Comparison of ENCODE assay signal across 19 cellular contexts in the genomic region with DNA sequence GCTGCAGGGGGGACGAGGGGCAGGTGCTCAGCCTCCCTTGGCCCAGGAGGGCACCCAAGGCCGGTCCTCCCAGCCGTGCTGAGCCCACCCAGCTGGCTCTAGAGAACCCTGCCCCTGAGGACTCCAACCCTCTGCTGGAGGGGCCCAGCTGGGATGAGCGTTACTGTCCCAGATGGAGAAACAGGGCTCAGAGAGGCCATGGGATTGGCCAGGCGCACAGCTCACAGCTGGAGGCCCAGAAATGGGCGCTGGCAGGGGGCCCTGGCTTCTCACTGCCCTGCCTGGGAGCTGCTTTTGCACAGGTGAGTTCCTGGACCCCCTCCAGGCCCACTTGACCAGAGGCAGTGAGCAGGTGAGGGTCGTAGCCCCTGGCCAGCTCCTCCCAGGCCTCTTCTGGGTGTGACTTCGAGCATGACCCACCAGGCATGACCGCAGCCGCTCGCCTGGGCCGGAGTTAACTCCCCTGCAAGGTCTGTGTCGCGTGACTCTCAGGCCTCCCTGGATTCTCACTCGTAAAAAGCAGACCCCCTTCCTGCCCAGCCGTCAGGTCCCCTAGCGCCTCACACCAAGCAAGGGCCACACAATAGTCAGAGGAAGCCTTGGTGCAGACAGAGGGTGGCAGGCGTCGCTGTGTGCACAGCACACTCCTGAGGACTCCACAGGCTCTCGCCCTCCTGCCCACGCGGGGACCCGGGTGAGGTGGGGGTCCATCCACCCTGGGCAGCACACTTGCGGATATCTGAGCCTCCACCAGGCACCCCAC. TPM values are rescaled to one million over a fixed set of nuclear protein-coding genes. Genes with fewer than 3 reads are reported as not detected.
"Had no signal": no experiment of that assay in that cellular context is flagged by ENCODE, and none has a peak within 500 bp of the region (broad histone marks: within the 10 kb centered on the region; RNA-seq: fewer than 3 reads in every experiment).

No MANE protein-coding gene starts in this region.

- H3K27me3 ChIP-seq: ascending aorta, hepatocyte, pancreas, right lobe of liver had no signal

- H3K9me3 Mint-ChIP-seq: activated naive CD4-positive, alpha-beta T cell treated with anti-CD3 and anti-CD28 coated beads, Interleukin-2, amount 10 ng/mL, durations not matched to agents 7 days and 5 days; central memory CD8-positive, alpha-beta T cell; neural crest cell; stimulated activated memory B cell treated with anti-CD40 and anti-IgM and Interleukin-4, amounts not matched to agents 10 μg/mL and 1 μg/mL and 100 μg/mL, for 72 hours had no signal

- H3K4me1 Mint-ChIP-seq: neural crest cell had no signal

- H3K4me2 ChIP-seq: hepatocyte had no signal

- H3K27ac ChIP-seq: ascending aorta, colonic mucosa, foreskin keratinocyte, hepatocyte, left lung, pancreas, right lobe of liver, thoracic aorta, uterus, WERI-Rb-1 had no signal

- H3K4me3 Mint-ChIP-seq: activated naive CD4-positive, alpha-beta T cell treated with anti-CD3 and anti-CD28 coated beads, Interleukin-2, amount 10 ng/mL, durations not matched to agents 7 days and 5 days; central memory CD8-positive, alpha-beta T cell; neural crest cell; stimulated activated memory B cell treated with anti-CD40 and anti-IgM and Interleukin-4, amounts not matched to agents 10 μg/mL and 1 μg/mL and 100 μg/mL, for 72 hours had no signal

- H3K4me3 ChIP-seq: ascending aorta, colonic mucosa, hepatocyte, left lung, pancreas, right lobe of liver, thoracic aorta, uterus had no signal

- H3K36me3 ChIP-seq: ascending aorta, colonic mucosa, left lung, pancreas, right lobe of liver, thoracic aorta, uterus, WERI-Rb-1 had no signal

- H3K9me3 ChIP-seq: ascending aorta, colonic mucosa, left lung, pancreas, right lobe of liver, thoracic aorta, uterus had no signal

- H3K4me1 ChIP-seq: colonic mucosa, foreskin keratinocyte, pancreas had no signal

- H3K36me3 Mint-ChIP-seq: activated naive CD4-positive, alpha-beta T cell treated with anti-CD3 and anti-CD28 coated beads, Interleukin-2, amount 10 ng/mL, durations not matched to agents 7 days and 5 days; stimulated activated memory B cell treated with anti-CD40 and anti-IgM and Interleukin-4, amounts not matched to agents 10 μg/mL and 1 μg/mL and 100 μg/mL, for 72 hours had no signal

- H2AFZ ChIP-seq: hepatocyte had no signal

- DNase-seq: activated CD4-positive, alpha-beta T cell treated with anti-CD3 and anti-CD28 coated beads, Interleukin-2, amount 50 U/mL, for 48 hours; activated naive CD4-positive, alpha-beta T cell treated with anti-CD3 and anti-CD28 coated beads, Interleukin-2, amount 10 ng/mL, durations not matched to agents 7 days and 5 days; colonic mucosa; foreskin keratinocyte; stimulated activated CD4-positive, alpha-beta T cell treated with anti-CD3 and anti-CD28 coated beads, Interleukin-4, amount 100 ng/mL, for 4 hours; T-helper 2 cell; uterus; WERI-Rb-1 had no signal

- H3K27ac Mint-ChIP-seq: activated naive CD4-positive, alpha-beta T cell treated with anti-CD3 and anti-CD28 coated beads, Interleukin-2, amount 10 ng/mL, durations not matched to agents 7 days and 5 days; stimulated activated memory B cell treated with anti-CD40 and anti-IgM and Interleukin-4, amounts not matched to agents 10 μg/mL and 1 μg/mL and 100 μg/mL, for 72 hours had no signal

- H3K79me2 ChIP-seq: hepatocyte had no signal

RNA-seq across cellular contexts. Expression of a gene that starts 19.7 kb away (rescaled TPM):
- total RNA-seq: ascending aorta, epithelial cell of proximal tubule, foreskin keratinocyte, hepatocyte, left lung, pancreas, right lobe of liver, thoracic aorta had no signal
- polyA plus RNA-seq: fibroblast of lung, foreskin keratinocyte, hepatocyte, pancreas had no signal

RNA-seq across cellular contexts. Expression of a gene that starts 25.8 kb away (rescaled TPM):
- total RNA-seq: ascending aorta, colonic mucosa, epithelial cell of proximal tubule, fibroblast of lung, foreskin keratinocyte, hepatocyte, left lung, neural crest cell, pancreas, right lobe of liver, thoracic aorta, uterus had no signal
- polyA plus RNA-seq: fibroblast of lung, foreskin keratinocyte, hepatocyte, pancreas had no signal

RNA-seq across cellular contexts. Expression of a gene that starts 52.9 kb away (rescaled TPM):
- total RNA-seq: colonic mucosa, epithelial cell of proximal tubule, foreskin keratinocyte had no signal
- polyA plus RNA-seq: fibroblast of lung, foreskin keratinocyte had no signal

RNA-seq across cellular contexts. Expression of a gene that starts 57.5 kb away (rescaled TPM):
- total RNA-seq: ascending aorta, neural crest cell had no signal
